In genomic region chr17:82035956-82036633, GRCh38 we compare ENCODE assay signal across 10 cellular contexts. TPM values are rescaled to one million over a fixed set of nuclear protein-coding genes. Genes with fewer than 3 reads are reported as not detected.
DNase-seq lines count a peak whose midpoint lies in the region; ATAC-seq, FAIRE-seq and TF ChIP-seq lines count a peak whose summit lies in the region.
"Had no signal": no experiment of that assay in that cellular context is flagged by ENCODE, and none has a peak within 500 bp of the region (broad histone marks: within the 10 kb centered on the region; RNA-seq: fewer than 3 reads in every experiment).

No MANE protein-coding gene starts in this region.

- H3K4me2 ChIP-seq in OCI-LY7 (ENCODE audit: low read length): peak overlapping the region; percentile 92
- peak overlapping the region; percentile 73 to 90 for H3K4me2 ChIP-seq in H1 (ENCODE audit: insufficient read depth in 1 of 2, low read depth in 2 of 2, low read length in 2 of 2)

- no peaks in the 10 kb centered on the region for H3K9me3 ChIP-seq in CD8-positive, alpha-beta T cell (ENCODE audit: low read length)
- H3K9me3 ChIP-seq in OCI-LY7 (ENCODE audit: low read length): no peaks in the 10 kb centered on the region
- H3K9me3 ChIP-seq in H1 (ENCODE audit: insufficient read depth in 2 of 2, low read depth in 1 of 2, low read length in 1 of 2): no peaks in the 10 kb centered on the region

- DNase-seq in CD8-positive, alpha-beta T cell: no peak
- no peak for DNase-seq in OCI-LY7 (ENCODE audit: low spot score)
- no peak for DNase-seq in H1 (ENCODE audit: low read depth in 1 of 2, low spot score in 2 of 2)
- no peak for DNase-seq in osteocyte (ENCODE audit: extremely low spot score, unreplicated experiment)
- DNase-seq in GM10248 (ENCODE audit: extremely low spot score): no peak
- DNase-seq in activated effector memory CD4-positive, alpha-beta T cell treated with anti-CD3 and anti-CD28 coated beads, Interleukin-2, amount 50 U/mL, for 16 hours: no peak
- DNase-seq in SHP77 (lab: John Stamatoyannopoulos, UW): no peak

- H2BK120ac ChIP-seq in H1 (replicated peaks; ENCODE audit: low read depth, low read length): no peak overlapping the region

- ATAC-seq in CD8-positive, alpha-beta T cell: no peak
- ATAC-seq in GM18520 (IDR thresholded peaks at IDR 0.05; ENCODE audit: unreplicated experiment): no peak

- peaks cover 13% of the 10 kb centered on the region; the same call in 1 of the 2 replicates for H3K23me2 ChIP-seq in H1 (ENCODE audit: low read depth, low read length)

- no peak for TF ChIP-seq EP300 in H1 (IDR thresholded peaks at IDR 0.05; ENCODE audit: borderline replicate concordance in 1 of 2, low read depth in 2 of 2, low read length in 2 of 2)

- TF ChIP-seq RAD21 in H1 (IDR thresholded peaks at IDR 0.05 in 1 of 2, conservative IDR thresholded peaks at IDR 0.05 in 1 of 2; ENCODE audit: low read depth in 2 of 2, low read length in 2 of 2): no peak

- H3K36me3 Mint-ChIP-seq in CD8-positive, alpha-beta T cell: peaks cover 7% of the 10 kb centered on the region
- H3K36me3 Mint-ChIP-seq in osteocyte (ENCODE audit: unreplicated experiment): no peaks in the 10 kb centered on the region

- TF ChIP-seq CTCF in CD8-positive, alpha-beta T cell (IDR thresholded peaks at IDR 0.05): no peak
- no peak for TF ChIP-seq CTCF in OCI-LY7 (conservative IDR thresholded peaks at IDR 0.05; ENCODE audit: low read length)
- TF ChIP-seq CTCF in H1 (IDR thresholded peaks at IDR 0.05; ENCODE audit: control extremely low read depth in 1 of 3, insufficient read depth in 1 of 3, low read depth in 1 of 3, low read length in 3 of 3): no peak
- TF ChIP-seq CTCF in osteocyte (IDR thresholded peaks at IDR 0.05): no peak
- no peak for TF ChIP-seq CTCF in GM10248 (IDR thresholded peaks at IDR 0.05; ENCODE audit: control extremely low read depth, extremely low read depth, low read depth, missing control alignments)

- peaks cover 18% of the 10 kb centered on the region for H3K4me1 ChIP-seq in CD8-positive, alpha-beta T cell (ENCODE audit: insufficient read depth, low read length)
- H3K4me1 ChIP-seq in OCI-LY7 (ENCODE audit: insufficient read depth, low read length, poor library complexity, severe bottlenecking) (peaks cover 21% of the 10 kb centered on the region), H1 (replicated peaks in 1 of 4; ENCODE audit: control insufficient read depth in 3 of 4, insufficient read depth in 4 of 4, low read length in 3 of 4) (peaks cover 3 to 11% (median 6%) of the 10 kb centered on the region in 4 experiments; a peak in 6 of 7 replicates)

- no peak overlapping the region for H2BK20ac ChIP-seq in H1 (ENCODE audit: low read length)

- no peak overlapping the region for H3K18ac ChIP-seq in H1 (ENCODE audit: extremely low read depth, low read length)

- BruUV-seq in OCI-LY7 (replicated peaks; lab: Mats Ljungman, UMichigan): TSS peak; percentile 96

- TF ChIP-seq POLR2A in H1 (IDR thresholded peaks at IDR 0.05; ENCODE audit: control extremely low read depth in 1 of 2, low read depth in 2 of 2, low read length in 2 of 2): no peak

- H3K27ac Mint-ChIP-seq in CD8-positive, alpha-beta T cell: no peak overlapping the region
- no peak overlapping the region for H3K27ac Mint-ChIP-seq in osteocyte (ENCODE audit: unreplicated experiment)

- H4K8ac ChIP-seq in H1 (ENCODE audit: extremely low read depth, insufficient read depth, low read length): no peak overlapping the region

- H2AFZ ChIP-seq in OCI-LY7 (ENCODE audit: low read length) (no peak overlapping the region), H1 (ENCODE audit: low read length) (no peak overlapping the region)

- H3K56ac ChIP-seq in H1 (replicated peaks; ENCODE audit: insufficient read length, low read depth, low read length): no peak overlapping the region

- H2AK5ac ChIP-seq in H1 (ENCODE audit: low read depth, low read length): no peak overlapping the region

- H2BK12ac ChIP-seq in H1 (ENCODE audit: low read depth, low read length): no peak overlapping the region

- intact Hi-C loops in CD8-positive, alpha-beta T cell (cut with DNase I, micrococcal nuclease): loop anchor here in 1 of 2 experiments (10.0 kb wide), 1 partner anchor 259 kb away; no protein-coding TSS in a partner anchor
- intact Hi-C loops in OCI-LY7 (cut with micrococcal nuclease; ENCODE audit: unreplicated experiment): loop anchor here (5.0 kb wide), 1 partner anchor 164 kb away; the partner anchor contains the start of gene ARHGDIA

- no peak for FAIRE-seq in H1 (lab: Jason Lieb, UNC)
- FAIRE-seq: GM18507, TTC549 had no signal

- CTCF ChIA-PET in CD8-positive, alpha-beta T cell (lab: Charles Lee): interaction anchor here (0.8 to 2.6 kb wide), 4 partner anchors 62 to 120 kb away, joined by 3 to 13 read pairs (median 4); no protein-coding TSS in a partner anchor
- CTCF ChIA-PET in OCI-LY7 (lab: Charles Lee; ENCODE audit: unreplicated experiment): interaction anchor here (0.5 to 0.6 kb wide), 2 partner anchors 13 to 88 kb away, joined by 3 read pairs; no protein-coding TSS in a partner anchor
- CTCF ChIA-PET in H1 (lab: Charles Lee; ENCODE audit: partially characterized antibody): interaction anchor here (0.6 to 1.9 kb wide), 13 partner anchors 14 to 169 kb away, joined by 3 to 11 read pairs (median 3); partner anchors contain the start of genes CENPX, GPS1, NOTUM and RFNG
- CTCF ChIA-PET in GM10248 (lab: Yijun Ruan, JAX): interaction anchor here (0.6 to 3.0 kb wide), 8 partner anchors 12 to 78 kb away, joined by 3 to 16 read pairs (median 4); partner anchors contain the start of genes CENPX and LRRC45

- H4K91ac ChIP-seq in H1 (replicated peaks; ENCODE audit: insufficient read length, low read length): no peak overlapping the region

- no peaks in the 10 kb centered on the region for H3K27me3 Mint-ChIP-seq in CD8-positive, alpha-beta T cell (ENCODE audit: low read depth)
- H3K27me3 Mint-ChIP-seq in osteocyte (ENCODE audit: unreplicated experiment): no peaks in the 10 kb centered on the region

- H3K4me1 Mint-ChIP-seq in CD8-positive, alpha-beta T cell (ENCODE audit: low read depth): peaks cover 27% of the 10 kb centered on the region
- H3K4me1 Mint-ChIP-seq in osteocyte (ENCODE audit: unreplicated experiment): peaks cover 17% of the 10 kb centered on the region

- peak overlapping the region; percentile 87 for H3K4me3 Mint-ChIP-seq in CD8-positive, alpha-beta T cell
- peak overlapping the region; percentile 73 for H3K4me3 Mint-ChIP-seq in osteocyte (ENCODE audit: unreplicated experiment)

- H3K27me3 ChIP-seq in CD8-positive, alpha-beta T cell (ENCODE audit: insufficient read depth, low read length): no peaks in the 10 kb centered on the region
- H3K27me3 ChIP-seq in H1 (replicated peaks in 1 of 4; ENCODE audit: control insufficient read depth in 3 of 4, extremely low read depth in 1 of 4, insufficient read depth in 3 of 4, low read length in 3 of 4): no peaks in the 10 kb centered on the region; a peak in 1 of 7 replicates

- H3K9me2 ChIP-seq in OCI-LY7 (ENCODE audit: insufficient read depth, low read length): no peaks in the 10 kb centered on the region

- no peaks in the 10 kb centered on the region for H3K9me3 Mint-ChIP-seq in CD8-positive, alpha-beta T cell
- H3K9me3 Mint-ChIP-seq in osteocyte (ENCODE audit: unreplicated experiment): no peaks in the 10 kb centered on the region

- H4K20me1 ChIP-seq in OCI-LY7 (ENCODE audit: insufficient read depth, low read length) (0 out of 2 replicates have a peak, but pooled peaks cover 5% of the 10 kb centered on the region), H1 (replicated peaks in 1 of 2; ENCODE audit: control insufficient read depth in 1 of 2, insufficient read depth in 2 of 2, low read length in 2 of 2) (peaks cover 2 to 8% of the 10 kb centered on the region in 2 experiments)

- peaks cover 3% of the 10 kb centered on the region; the same call in 1 of the 2 replicates for H3K79me1 ChIP-seq in H1 (ENCODE audit: low read depth, low read length)

- no peak overlapping the region for H2BK15ac ChIP-seq in H1 (ENCODE audit: low read length)

- H3K36me3 ChIP-seq in CD8-positive, alpha-beta T cell (ENCODE audit: insufficient read depth, low read length): no peaks in the 10 kb centered on the region
- no peaks in the 10 kb centered on the region for H3K36me3 ChIP-seq in OCI-LY7 (ENCODE audit: insufficient read depth, low read length)
- no peaks in the 10 kb centered on the region; a peak in 1 of 8 replicates for H3K36me3 ChIP-seq in H1 (ENCODE audit: control insufficient read depth in 2 of 4, insufficient read depth in 4 of 4, low read length in 3 of 4)

- POLR2A ChIA-PET in CD8-positive, alpha-beta T cell (lab: Charles Lee): interaction anchor here (0.6 to 2.3 kb wide), 3 partner anchors 14 to 166 kb away, joined by 3 to 21 read pairs (median 3); partner anchors contain the start of genes CENPX and LRRC45
- POLR2A ChIA-PET in OCI-LY7 (lab: Charles Lee): interaction anchor here (0.6 to 1.2 kb wide), 2 partner anchors 13 to 90 kb away, joined by 3 to 4 read pairs; partner anchors contain the start of genes CENPX and LRRC45
- POLR2A ChIA-PET in H1 (lab: Charles Lee; ENCODE audit: partially characterized antibody): interaction anchor here (0.8 to 1.8 kb wide), 10 partner anchors 16 to 193 kb away, joined by 3 to 8 read pairs (median 4); no protein-coding TSS in a partner anchor
- POLR2A ChIA-PET in GM10248 (lab: Yijun Ruan, JAX): no interaction called here

- no peak overlapping the region for H2BK5ac ChIP-seq in H1 (ENCODE audit: low read depth, low read length)

- no peak overlapping the region for H3K9ac ChIP-seq in H1 (replicated peaks in 1 of 4; ENCODE audit: extremely low read depth in 1 of 4, low read depth in 3 of 4, low read length in 3 of 4)

- 89% methylated on average over 20 of the region's 20 CpGs; no CpG with 5 or more reads in 1 of the 2 experiments for WGBS in H1 (ENCODE audit: extremely low coverage in 1 of 2, insufficient coverage in 1 of 2, insufficient read length in 1 of 2, insufficient replicate concordance in 2 of 2, low coverage in 1 of 2, low lambda C conversion rate in 2 of 2, missing lambda C conversion rate in 1 of 2), 2 experiments

- H3K4ac ChIP-seq in H1 (replicated peaks; ENCODE audit: insufficient read length, low read depth, low read length): no peak overlapping the region

- H3K79me2 ChIP-seq in OCI-LY7 (ENCODE audit: insufficient read depth, low read depth, low read length): no peaks in the 10 kb centered on the region
- H3K79me2 ChIP-seq in H1 (ENCODE audit: control insufficient read depth in 1 of 2, insufficient read depth in 2 of 2, low read length in 2 of 2): peaks cover 0 to 2% of the 10 kb centered on the region in 2 experiments; a peak in 1 of 4 replicates

- no peak overlapping the region for H4K5ac ChIP-seq in H1 (ENCODE audit: insufficient read length, low read depth, low read length)

- H3K23ac ChIP-seq in H1 (ENCODE audit: insufficient read length): no peak overlapping the region

- H3K14ac ChIP-seq in H1 (ENCODE audit: insufficient read length): no peak overlapping the region

- peak overlapping the region; percentile 73 for H3K4me3 ChIP-seq in CD8-positive, alpha-beta T cell (ENCODE audit: low read depth, low read length)
- H3K4me3 ChIP-seq in OCI-LY7 (ENCODE audit: low read depth, low read length, poor library complexity, severe bottlenecking) (peak overlapping the region; percentile 72), H1 (ENCODE audit: extremely low read depth in 1 of 4, insufficient read depth in 2 of 4, low read depth in 3 of 4, low read length in 4 of 4) (peak overlapping the region in 2 of 4 experiments; percentile 49 to 77; a peak in 5 of 8 replicates)

- no peak overlapping the region for H3K27ac ChIP-seq in CD8-positive, alpha-beta T cell (ENCODE audit: low read depth, low read length)
- H3K27ac ChIP-seq in OCI-LY7 (ENCODE audit: low read depth, low read length, poor library complexity, severe bottlenecking): no peak overlapping the region
- H3K27ac ChIP-seq in H1 (ENCODE audit: low read depth, low read length): no peak overlapping the region

RNA-seq across cellular contexts. Expression of gene DCXR, which starts 1.4 kb away (rescaled TPM):
- total RNA-seq in CD8-positive, alpha-beta T cell: 10 to 100 TPM; 71.7 to 77.7 TPM
- 138 and 147 TPM in 2 replicates for total RNA-seq in OCI-LY7 (2014; rRNA removed; shearing (Covaris generic))
- total RNA-seq in OCI-LY7 (2022) (132 and 138 TPM in 2 replicates), osteocyte (69.0 and 71.0 TPM in 2 replicates)
- 96.3 and 110 TPM in 2 replicates for total RNA-seq in H1 (2021; fragmentation: NEBNext Ultra II Directional; extraction: Animal tissue kit (Norgen Biotek cat#: 25700))
- polyA plus RNA-seq in H1 (2011; rRNA removed): 212 and 338 TPM in 2 replicates
- 163 TPM for polyA plus RNA-seq in H1 (2011; cell fraction: cytosol; rRNA removed)
- 167 TPM for polyA plus RNA-seq in H1 (2011; cell fraction: nucleus; rRNA removed)
- polyA plus RNA-seq in H1 (2012, experiment 1 of 2): 92.1 to 118 TPM (median 110 TPM) in 4 replicates
- polyA plus RNA-seq in H1 (2012, experiment 2 of 2): 187 TPM
- 57.6 TPM for polyA plus RNA-seq in H1 (2013, experiment 1 of 2)
- 58.1 TPM for polyA plus RNA-seq in H1 (2013, experiment 2 of 2)
- 35.5 and 81.7 TPM in 2 replicates for polyA minus RNA-seq in H1 (2011; rRNA and poly(A)+ RNA removed)
- 40.5 TPM for polyA minus RNA-seq in H1 (2011; cell fraction: cytosol; rRNA and poly(A)+ RNA removed)
- 31.1 TPM for polyA minus RNA-seq in H1 (2011; cell fraction: nucleus; rRNA and poly(A)+ RNA removed)

RNA-seq across cellular contexts. Expression of gene RAC3, which starts 4.6 kb away (rescaled TPM):
- total RNA-seq in CD8-positive, alpha-beta T cell: 1 to 10 TPM; 2.1 to 3.5 TPM
- total RNA-seq in OCI-LY7 (2014; rRNA removed; shearing (Covaris generic)): 15.7 and 24.4 TPM in 2 replicates
- 15.1 and 16.4 TPM in 2 replicates for total RNA-seq in OCI-LY7 (2022)
- 167 and 177 TPM in 2 replicates for total RNA-seq in H1 (2021; fragmentation: NEBNext Ultra II Directional; extraction: Animal tissue kit (Norgen Biotek cat#: 25700))
- polyA plus RNA-seq in H1 (2011; rRNA removed): 299 and 520 TPM in 2 replicates
- polyA plus RNA-seq in H1 (2011; cell fraction: cytosol; rRNA removed): 290 TPM
- polyA plus RNA-seq in H1 (2011; cell fraction: nucleus; rRNA removed): 408 TPM
- 93.2 to 160 TPM (median 150 TPM) in 4 replicates for polyA plus RNA-seq in H1 (2012, experiment 1 of 2)
- 143 TPM for polyA plus RNA-seq in H1 (2012, experiment 2 of 2)
- polyA plus RNA-seq in H1 (2013, experiment 1 of 2): 141 TPM
- polyA plus RNA-seq in H1 (2013, experiment 2 of 2): 139 TPM
- polyA minus RNA-seq in H1 (2011; rRNA and poly(A)+ RNA removed): 54.1 and 62.9 TPM in 2 replicates
- polyA minus RNA-seq in H1 (2011; cell fraction: cytosol; rRNA and poly(A)+ RNA removed): 82.6 TPM
- 83.3 TPM for polyA minus RNA-seq in H1 (2011; cell fraction: nucleus; rRNA and poly(A)+ RNA removed)
- total RNA-seq in osteocyte: 19.4 and 21.8 TPM in 2 replicates

RNA-seq across cellular contexts. Expression of gene LRRC45, which starts 13.0 kb away (rescaled TPM):
- 1 to 10 TPM; 5.1 to 5.6 TPM for total RNA-seq in CD8-positive, alpha-beta T cell
- total RNA-seq in OCI-LY7 (2014; rRNA removed; shearing (Covaris generic)): 52.0 and 62.6 TPM in 2 replicates
- 40.9 and 41.2 TPM in 2 replicates for total RNA-seq in OCI-LY7 (2022)
- 28.2 and 29.0 TPM in 2 replicates for total RNA-seq in H1 (2021; fragmentation: NEBNext Ultra II Directional; extraction: Animal tissue kit (Norgen Biotek cat#: 25700))
- polyA plus RNA-seq in H1 (2011; rRNA removed): 11.5 and 17.3 TPM in 2 replicates
- 23.7 TPM for polyA plus RNA-seq in H1 (2011; cell fraction: cytosol; rRNA removed)
- 96.6 TPM for polyA plus RNA-seq in H1 (2011; cell fraction: nucleus; rRNA removed)
- 15.2 to 25.5 TPM (median 25.4 TPM) in 4 replicates for polyA plus RNA-seq in H1 (2012, experiment 1 of 2)
- 17.3 TPM for polyA plus RNA-seq in H1 (2012, experiment 2 of 2)
- 14.7 TPM for polyA plus RNA-seq in H1 (2013, experiment 1 of 2)
- 13.4 TPM for polyA plus RNA-seq in H1 (2013, experiment 2 of 2)
- polyA minus RNA-seq in H1 (2011; rRNA and poly(A)+ RNA removed): 7.8 and 8.0 TPM in 2 replicates
- polyA minus RNA-seq in H1 (2011; cell fraction: cytosol; rRNA and poly(A)+ RNA removed): 14.1 TPM
- 21.5 TPM for polyA minus RNA-seq in H1 (2011; cell fraction: nucleus; rRNA and poly(A)+ RNA removed)
- 9.4 and 9.8 TPM in 2 replicates for total RNA-seq in osteocyte

RNA-seq across cellular contexts. Expression of gene CENPX, which starts 13.4 kb away (rescaled TPM):
- 10 to 100 TPM; 11.1 to 14.3 TPM for total RNA-seq in CD8-positive, alpha-beta T cell
- 249 and 251 TPM in 2 replicates for total RNA-seq in OCI-LY7 (2014; rRNA removed; shearing (Covaris generic))
- total RNA-seq in OCI-LY7 (2022) (107 and 130 TPM in 2 replicates), osteocyte (29.4 and 31.7 TPM in 2 replicates)
- total RNA-seq in H1 (2021; fragmentation: NEBNext Ultra II Directional; extraction: Animal tissue kit (Norgen Biotek cat#: 25700)): 111 and 116 TPM in 2 replicates
- polyA plus RNA-seq in H1 (2011; rRNA removed): 122 and 133 TPM in 2 replicates
- polyA plus RNA-seq in H1 (2011; cell fraction: cytosol; rRNA removed): 131 TPM
- polyA plus RNA-seq in H1 (2011; cell fraction: nucleus; rRNA removed): 145 TPM
- polyA plus RNA-seq in H1 (2012, experiment 1 of 2): 94.8 to 140 TPM (median 130 TPM) in 4 replicates
- 158 TPM for polyA plus RNA-seq in H1 (2012, experiment 2 of 2)
- polyA plus RNA-seq in H1 (2013, experiment 1 of 2): 61.6 TPM
- 59.1 TPM for polyA plus RNA-seq in H1 (2013, experiment 2 of 2)
- polyA minus RNA-seq in H1 (2011; rRNA and poly(A)+ RNA removed): 21.3 and 26.4 TPM in 2 replicates
- polyA minus RNA-seq in H1 (2011; cell fraction: cytosol; rRNA and poly(A)+ RNA removed): 35.9 TPM
- polyA minus RNA-seq in H1 (2011; cell fraction: nucleus; rRNA and poly(A)+ RNA removed): 36.4 TPM

RNA-seq across cellular contexts. Expression of gene RFNG, which starts 15.5 kb away (rescaled TPM):
- total RNA-seq in CD8-positive, alpha-beta T cell: 10 to 100 TPM; 26.2 to 27.2 TPM
- 50.5 and 59.4 TPM in 2 replicates for total RNA-seq in OCI-LY7 (2014; rRNA removed; shearing (Covaris generic))
- total RNA-seq in OCI-LY7 (2022) (41.3 and 47.3 TPM in 2 replicates), osteocyte (37.3 and 41.0 TPM in 2 replicates)
- 26.7 and 30.9 TPM in 2 replicates for total RNA-seq in H1 (2021; fragmentation: NEBNext Ultra II Directional; extraction: Animal tissue kit (Norgen Biotek cat#: 25700))
- polyA plus RNA-seq in H1 (2011; rRNA removed): 28.4 and 50.3 TPM in 2 replicates
- polyA plus RNA-seq in H1 (2011; cell fraction: cytosol; rRNA removed): 25.7 TPM
- 139 TPM for polyA plus RNA-seq in H1 (2011; cell fraction: nucleus; rRNA removed)
- 26.1 to 34.2 TPM (median 32.0 TPM) in 4 replicates for polyA plus RNA-seq in H1 (2012, experiment 1 of 2)
- polyA plus RNA-seq in H1 (2012, experiment 2 of 2): 32.2 TPM
- 26.3 TPM for polyA plus RNA-seq in H1 (2013, experiment 1 of 2)
- polyA plus RNA-seq in H1 (2013, experiment 2 of 2): 26.6 TPM
- 8.3 and 9.7 TPM in 2 replicates for polyA minus RNA-seq in H1 (2011; rRNA and poly(A)+ RNA removed)
- 15.2 TPM for polyA minus RNA-seq in H1 (2011; cell fraction: cytosol; rRNA and poly(A)+ RNA removed)
- polyA minus RNA-seq in H1 (2011; cell fraction: nucleus; rRNA and poly(A)+ RNA removed): 23.8 TPM
